1 cellular context compared by ENCODE assay signal in genomic region chr19:10424011-10424637, GRCh38.
A peak's percentile ranks its signal among the peaks of the same experiment; 100 is the strongest.
TF ChIP-seq lines count a peak whose summit lies in the region.

No MANE protein-coding gene starts in this region.

TF ChIP-seq in HepG2, 621 proteins besides CTCF, POLR2A, EP300 and RAD21 (continued from another document and continues in another):
- TF ChIP-seq ZNF564 (CRISPR knock-in tag; IDR thresholded peaks at IDR 0.05) (no peak), ZFX (CRISPR knock-in tag; IDR thresholded peaks at IDR 0.05; ENCODE audit: low read depth) (peak; percentile 18; the same call in 1 of the 2 replicates), ZNF605 (CRISPR knock-in tag; IDR thresholded peaks at IDR 0.05) (no peak), ZKSCAN5 (CRISPR knock-in tag; IDR thresholded peaks at IDR 0.05) (no peak), ZNF335 (CRISPR knock-in tag; IDR thresholded peaks at IDR 0.05) (no peak), STAT5B (CRISPR knock-in tag; IDR thresholded peaks at IDR 0.05) (no peak), DBP (CRISPR knock-in tag; IDR thresholded peaks at IDR 0.05; ENCODE audit: not compliant biosample characterization) (no peak), ZNF33A (CRISPR knock-in tag; IDR thresholded peaks at IDR 0.05; ENCODE audit: borderline replicate concordance) (no peak), GLI4 (CRISPR knock-in tag; IDR thresholded peaks at IDR 0.05; ENCODE audit: borderline replicate concordance) (no peak), SKIL (CRISPR knock-in tag; IDR thresholded peaks at IDR 0.05; ENCODE audit: borderline replicate concordance) (no peak), ARNTL (CRISPR knock-in tag; IDR thresholded peaks at IDR 0.05) (no peak), IRF1 (CRISPR knock-in tag; IDR thresholded peaks at IDR 0.05; ENCODE audit: low read depth) (no peak), HOXA9 (CRISPR knock-in tag; IDR thresholded peaks at IDR 0.05; ENCODE audit: borderline replicate concordance) (no peak), PCBP2 (optimal IDR thresholded peaks at IDR 0.05; ENCODE audit: low read depth, low read length, poor library complexity, severe bottlenecking) (no peak), SAP130 (CRISPR knock-in tag; IDR thresholded peaks at IDR 0.05; ENCODE audit: low read depth) (peak; percentile 54; the same call in 1 of the 2 replicates), ARID2 (CRISPR knock-in tag; IDR thresholded peaks at IDR 0.05; ENCODE audit: borderline replicate concordance) (no peak), ATF4 (CRISPR knock-in tag; IDR thresholded peaks at IDR 0.05) (no peak), NR1H2 (CRISPR knock-in tag; IDR thresholded peaks at IDR 0.05; ENCODE audit: borderline replicate concordance, low read depth) (no peak), ZNF597 (CRISPR knock-in tag; IDR thresholded peaks at IDR 0.05) (no peak), ZNF160 (CRISPR knock-in tag; IDR thresholded peaks at IDR 0.05) (peak; percentile 43; the same call in 1 of the 2 replicates), NFATC3 (CRISPR knock-in tag; IDR thresholded peaks at IDR 0.05) (no peak), ZNF83 (CRISPR knock-in tag; IDR thresholded peaks at IDR 0.05; ENCODE audit: borderline replicate concordance) (no peak), TFE3 (CRISPR knock-in tag; IDR thresholded peaks at IDR 0.05) (no peak), ZNF687 (CRISPR knock-in tag; IDR thresholded peaks at IDR 0.05) (peak; percentile 73), PAF1 (CRISPR knock-in tag; IDR thresholded peaks at IDR 0.05) (no peak), ZMAT5 (CRISPR knock-in tag; IDR thresholded peaks at IDR 0.05; ENCODE audit: borderline replicate concordance, low read depth) (no peak), SNAI1 (CRISPR knock-in tag; IDR thresholded peaks at IDR 0.05; ENCODE audit: borderline replicate concordance) (no peak), FIP1L1 (IDR thresholded peaks at IDR 0.05; ENCODE audit: borderline replicate concordance, insufficient read depth, low read depth, low read length) (no peak), CREB1 (IDR thresholded peaks at IDR 0.05) (no peak), CREB1 (CRISPR knock-in tag; IDR thresholded peaks at IDR 0.05) (no peak), THAP9 (CRISPR knock-in tag; IDR thresholded peaks at IDR 0.05; ENCODE audit: borderline replicate concordance) (0 out of 2 replicates have a peak, but pooled peaks have one; percentile 17), MBD4 (IDR thresholded peaks at IDR 0.05; ENCODE audit: borderline replicate concordance, low read length) (no peak), CBX1 (IDR thresholded peaks at IDR 0.05; ENCODE audit: low read depth) (peak; percentile 56), KLF6 (CRISPR knock-in tag; IDR thresholded peaks at IDR 0.05) (no peak), ZBTB10 (CRISPR knock-in tag; IDR thresholded peaks at IDR 0.05; ENCODE audit: borderline replicate concordance) (no peak), ZBTB49 (CRISPR knock-in tag; IDR thresholded peaks at IDR 0.05; ENCODE audit: borderline replicate concordance) (no peak), PHF20 (CRISPR knock-in tag; IDR thresholded peaks at IDR 0.05) (no peak)
